8 cellular contexts compared by ENCODE assay signal in the genomic region with DNA sequence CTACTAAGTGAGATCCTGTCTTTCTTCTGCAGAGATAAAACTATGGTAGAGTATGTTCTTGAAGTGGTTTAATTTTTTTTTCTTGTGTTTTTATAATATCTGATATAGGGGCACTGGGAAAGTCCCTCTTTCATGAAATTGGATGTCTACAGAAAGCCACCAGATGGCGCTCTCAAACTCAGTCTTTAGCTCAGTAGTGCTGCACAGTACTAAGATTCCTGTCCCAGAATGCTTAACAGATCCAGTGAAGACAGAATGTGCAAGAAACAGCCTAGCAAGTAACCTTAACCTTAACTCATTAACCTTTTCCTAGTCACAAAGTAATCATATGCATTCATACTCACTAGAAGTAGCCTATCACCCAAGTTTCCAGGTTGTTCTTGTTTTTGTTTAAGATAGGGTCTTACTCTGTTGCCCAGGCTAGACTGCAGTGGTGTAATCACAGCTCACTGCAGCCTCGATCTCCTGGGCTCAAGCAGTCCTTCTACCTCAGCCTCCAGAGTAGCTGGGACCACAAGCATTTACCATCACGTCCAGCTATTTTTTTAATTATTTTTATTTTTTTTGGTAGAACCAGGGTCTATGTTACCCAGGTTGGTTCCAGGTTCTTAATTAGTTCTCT. TPM values are rescaled to one million over a fixed set of nuclear protein-coding genes. Genes with fewer than 3 reads are reported as not detected.
DNase-seq lines count a peak whose midpoint lies in the region; ATAC-seq and TF ChIP-seq lines count a peak whose summit lies in the region.

No MANE protein-coding gene starts in this region.

- DNase-seq in DMS 273 (lab: John Stamatoyannopoulos, UW; ENCODE audit: unreplicated experiment) (peak; percentile 77), GM23248 (peak; percentile 85), NCI-H1105 treated with DMSO at 0.1 percent for 48 hours (lab: John Stamatoyannopoulos, UW) (peak; percentile 43), T-helper 1 cell (peak; percentile 24 to 68 (median 57)), adrenal gland (peak; percentile 58 to 87 (median 67)), right cardiac atrium (peak in 1 of 3 donors; percentile 30), skeletal muscle cell (ENCODE audit: low read depth) (peak; percentile 39)

- H4K20me1 ChIP-seq in GM23248 (ENCODE audit: insufficient read depth) = no peaks in the 10 kb centered on the region

- H3K4me1 ChIP-seq in GM23248 (ENCODE audit: insufficient read depth) = no peaks in the 10 kb centered on the region; the same call in 1 of the 2 replicates
- H3K4me1 ChIP-seq in adrenal gland (replicated peaks in 1 of 2) = no peaks in the 10 kb centered on the region
- no peaks in the 10 kb centered on the region for H3K4me1 ChIP-seq in right cardiac atrium (ENCODE audit: control insufficient read depth, insufficient read depth, low read length)

- no peaks in the 10 kb centered on the region for H3K79me2 ChIP-seq in GM23248 (ENCODE audit: insufficient read depth)

- no peak overlapping the region for H2AFZ ChIP-seq in GM23248

- H3K9me3 ChIP-seq in GM23248 (ENCODE audit: low read depth) = no peaks in the 10 kb centered on the region
- H3K9me3 ChIP-seq in adrenal gland (replicated peaks in 1 of 3) = no peaks in the 10 kb centered on the region
- H3K9me3 ChIP-seq in right cardiac atrium (ENCODE audit: control insufficient read depth, low read length) = no peaks in the 10 kb centered on the region

- peak; percentile 72 to 86 (median 81) for TF ChIP-seq CTCF in adrenal gland (IDR thresholded peaks at IDR 0.05)

- H3K27ac ChIP-seq in GM23248 (no peak overlapping the region), adrenal gland (no peak overlapping the region), right cardiac atrium (ENCODE audit: low read length) (no peak overlapping the region)

- no peaks in the 10 kb centered on the region for H3K9me2 ChIP-seq in GM23248 (ENCODE audit: insufficient read depth)

- peaks cover 6% of the 10 kb centered on the region; the same call in 1 of the 2 replicates for H3F3A ChIP-seq in GM23248 (ENCODE audit: insufficient read depth)

- H3K36me3 ChIP-seq in GM23248 (ENCODE audit: low read depth) (peaks cover 8% of the 10 kb centered on the region), adrenal gland (replicated peaks in 1 of 2) (peaks cover 0 to 10% of the 10 kb centered on the region in 2 donors)

- ATAC-seq in right cardiac atrium (peak; percentile 73 to 88), GM21737 (IDR thresholded peaks at IDR 0.05; ENCODE audit: unreplicated experiment) (no peak)

- H3K27me3 ChIP-seq in GM23248 (replicated peaks; ENCODE audit: insufficient read depth) = no peaks in the 10 kb centered on the region
- H3K27me3 ChIP-seq in adrenal gland = no peaks in the 10 kb centered on the region
- no peaks in the 10 kb centered on the region for H3K27me3 ChIP-seq in right cardiac atrium (ENCODE audit: control insufficient read depth, insufficient read depth)

- TF ChIP-seq POLR2A in adrenal gland (IDR thresholded peaks at IDR 0.05) = no peak

- in situ Hi-C loops in GM23248 (cut with MboI) = no loop called here

- H3K9ac ChIP-seq in GM23248 = no peak overlapping the region

- WGBS in GM23248 (ENCODE audit: low coverage in 1 of 2, low lambda C conversion rate in 2 of 2, missing lambda C conversion rate in 2 of 2), 2 experiments = 32 to 37% methylated on average over 3 of the region's 3 CpGs
- 35 to 42% (median 38%) methylated on average over 3 of the region's 3 CpGs for WGBS in adrenal gland, 4 donors
- WGBS in right cardiac atrium = 44% methylated on average over 3 of the region's 3 CpGs

- H3K4me3 ChIP-seq in GM23248 (no peak overlapping the region), adrenal gland (no peak overlapping the region), right cardiac atrium (ENCODE audit: low read length) (no peak overlapping the region), skeletal muscle cell (ENCODE audit: low read depth, low read length) (no peak overlapping the region)

- intact Hi-C loops in adrenal gland (cut with DNase I) = loop anchor here in 1 of 2 donors (5.0 kb wide), 1 partner anchor 55 kb away; the partner anchor contains the start of gene IDE
- intact Hi-C loops in right cardiac atrium (cut with DNase I) = loop anchor here (2.0 to 10.0 kb wide), 3 partner anchors 55 to 358 kb away; partner anchors contain the start of gene IDE (in 2 of the 4)

- no peak overlapping the region for H3K4me2 ChIP-seq in GM23248 (ENCODE audit: unreplicated experiment)

RNA-seq across cellular contexts. Expression of gene IDE, which starts 56.7 kb away (rescaled TPM):
- total RNA-seq in GM23248 (2014; rRNA removed; shearing (Covaris generic)) = 22.8 and 26.4 TPM in 2 replicates
- polyA plus RNA-seq in GM23248 (2016; fragmentation: Nextera tagmentation; extraction: Ambion mirVana) = 18.6 and 19.6 TPM in 2 replicates
- total RNA-seq in adrenal gland = 10 to 100 TPM; 24.5 to 62.0 (median 37.4) TPM
- 10 to 100 TPM in 1 of 3 donors, 1 to 10 TPM in 2; 8.6 to 44.9 (median 8.8) TPM for polyA plus RNA-seq in adrenal gland
- 10 to 100 TPM; 39.7 to 54.1 (median 49.7) TPM for total RNA-seq in right cardiac atrium
- 13.4 TPM for polyA plus RNA-seq in right cardiac atrium
